In genomic region chrX:54534271-54534670, GRCh38 we compare ENCODE assay signal across 1 cellular context.
TF ChIP-seq lines count a peak whose summit lies in the region.

No MANE protein-coding gene starts in this region.

TF ChIP-seq in WTC11, 78 proteins besides CTCF, POLR2A, EP300 and RAD21 (continued from another document):
- TF ChIP-seq, protein P1, sequence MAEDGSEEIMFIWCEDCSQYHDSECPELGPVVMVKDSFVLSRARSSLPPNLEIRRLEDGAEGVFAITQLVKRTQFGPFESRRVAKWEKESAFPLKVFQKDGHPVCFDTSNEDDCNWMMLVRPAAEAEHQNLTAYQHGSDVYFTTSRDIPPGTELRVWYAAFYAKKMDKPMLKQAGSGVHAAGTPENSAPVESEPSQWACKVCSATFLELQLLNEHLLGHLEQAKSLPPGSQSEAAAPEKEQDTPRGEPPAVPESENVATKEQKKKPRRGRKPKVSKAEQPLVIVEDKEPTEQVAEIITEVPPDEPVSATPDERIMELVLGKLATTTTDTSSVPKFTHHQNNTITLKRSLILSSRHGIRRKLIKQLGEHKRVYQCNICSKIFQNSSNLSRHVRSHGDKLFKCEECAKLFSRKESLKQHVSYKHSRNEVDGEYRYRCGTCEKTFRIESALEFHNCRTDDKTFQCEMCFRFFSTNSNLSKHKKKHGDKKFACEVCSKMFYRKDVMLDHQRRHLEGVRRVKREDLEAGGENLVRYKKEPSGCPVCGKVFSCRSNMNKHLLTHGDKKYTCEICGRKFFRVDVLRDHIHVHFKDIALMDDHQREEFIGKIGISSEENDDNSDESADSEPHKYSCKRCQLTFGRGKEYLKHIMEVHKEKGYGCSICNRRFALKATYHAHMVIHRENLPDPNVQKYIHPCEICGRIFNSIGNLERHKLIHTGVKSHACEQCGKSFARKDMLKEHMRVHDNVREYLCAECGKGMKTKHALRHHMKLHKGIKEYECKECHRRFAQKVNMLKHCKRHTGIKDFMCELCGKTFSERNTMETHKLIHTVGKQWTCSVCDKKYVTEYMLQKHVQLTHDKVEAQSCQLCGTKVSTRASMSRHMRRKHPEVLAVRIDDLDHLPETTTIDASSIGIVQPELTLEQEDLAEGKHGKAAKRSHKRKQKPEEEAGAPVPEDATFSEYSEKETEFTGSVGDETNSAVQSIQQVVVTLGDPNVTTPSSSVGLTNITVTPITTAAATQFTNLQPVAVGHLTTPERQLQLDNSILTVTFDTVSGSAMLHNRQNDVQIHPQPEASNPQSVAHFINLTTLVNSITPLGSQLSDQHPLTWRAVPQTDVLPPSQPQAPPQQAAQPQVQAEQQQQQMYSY (CRISPR knock-in tag; IDR thresholded peaks at IDR 0.05) = no peak
- TF ChIP-seq ZSCAN18 (CRISPR knock-in tag; IDR thresholded peaks at IDR 0.05) = no peak
- no peak for TF ChIP-seq TCF7 (CRISPR knock-in tag; IDR thresholded peaks at IDR 0.05; ENCODE audit: low read depth)
- TF ChIP-seq CBFB (CRISPR knock-in tag; IDR thresholded peaks at IDR 0.05; ENCODE audit: low read depth) = no peak
- TF ChIP-seq, protein P2, sequence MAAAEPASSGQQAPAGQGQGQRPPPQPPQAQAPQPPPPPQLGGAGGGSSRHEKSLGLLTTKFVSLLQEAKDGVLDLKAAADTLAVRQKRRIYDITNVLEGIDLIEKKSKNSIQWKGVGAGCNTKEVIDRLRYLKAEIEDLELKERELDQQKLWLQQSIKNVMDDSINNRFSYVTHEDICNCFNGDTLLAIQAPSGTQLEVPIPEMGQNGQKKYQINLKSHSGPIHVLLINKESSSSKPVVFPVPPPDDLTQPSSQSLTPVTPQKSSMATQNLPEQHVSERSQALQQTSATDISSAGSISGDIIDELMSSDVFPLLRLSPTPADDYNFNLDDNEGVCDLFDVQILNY (CRISPR knock-in tag; IDR thresholded peaks at IDR 0.05) = no peak
- no peak for TF ChIP-seq ETV6 (CRISPR knock-in tag; IDR thresholded peaks at IDR 0.05)
- no peak for TF ChIP-seq CREB1 (CRISPR knock-in tag; IDR thresholded peaks at IDR 0.05)
- no peak for TF ChIP-seq MAX (CRISPR knock-in tag; IDR thresholded peaks at IDR 0.05)
- TF ChIP-seq ZNF263 (CRISPR knock-in tag; IDR thresholded peaks at IDR 0.05; ENCODE audit: low read depth) = no peak
TF ChIP-seq in WTC11: peak in this region for 0.
